In the genomic region with DNA sequence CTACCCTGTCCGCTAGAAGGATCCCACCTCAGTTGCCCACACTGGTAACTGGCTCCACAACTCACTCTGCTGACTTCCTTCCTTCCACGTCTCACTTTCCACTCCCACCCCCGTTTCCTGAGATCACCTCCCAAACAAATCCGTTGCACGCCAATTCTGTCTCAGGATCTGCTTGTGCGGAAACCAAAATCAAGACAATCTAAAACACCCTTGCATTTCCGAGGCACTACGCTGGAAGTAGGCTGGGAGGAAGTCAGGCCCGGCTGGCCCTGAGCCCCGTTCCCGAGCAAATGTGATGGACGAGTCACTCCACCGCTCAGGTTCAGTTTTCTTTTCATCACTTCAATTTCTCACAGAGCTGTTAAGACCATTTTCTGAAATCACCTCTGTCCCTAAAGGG, we compare ENCODE assay signal across 10 cellular contexts. TPM values are rescaled to one million over a fixed set of nuclear protein-coding genes. Genes with fewer than 3 reads are reported as not detected.
DNase-seq lines count a peak whose midpoint lies in the region; ATAC-seq, FAIRE-seq and TF ChIP-seq lines count a peak whose summit lies in the region.
"Had no signal": no experiment of that assay in that cellular context is flagged by ENCODE, and none has a peak within 500 bp of the region (broad histone marks: within the 10 kb centered on the region; RNA-seq: fewer than 3 reads in every experiment).

No MANE protein-coding gene starts in this region.

- no peak for TF ChIP-seq CTCF in HepG2 (CRISPR knock-in tag; IDR thresholded peaks at IDR 0.05)

- peaks cover 29% of the 10 kb centered on the region for H3K4me1 ChIP-seq in HepG2 (ENCODE audit: insufficient read depth, low read length)
- peaks cover 7 to 52% (median 25%) of the 10 kb centered on the region in 5 donors for H3K4me1 ChIP-seq in subcutaneous abdominal adipose tissue (ENCODE audit: control insufficient read depth in 5 of 5, insufficient read depth in 5 of 5, low read length in 5 of 5)

- intact Hi-C loops in HepG2 (cut with micrococcal nuclease; ENCODE audit: unreplicated experiment) = no loop called here

- H3K4me2 ChIP-seq in HepG2 (ENCODE audit: low read depth, low read length) = no peak overlapping the region

- TF ChIP-seq EP300 in HepG2 (IDR thresholded peaks at IDR 0.05; ENCODE audit: low read depth in 2 of 2, low read length in 2 of 2) = no peak
- TF ChIP-seq EP300 in HepG2 (CRISPR knock-in tag; IDR thresholded peaks at IDR 0.05; ENCODE audit: borderline replicate concordance) = no peak

- H3K9ac ChIP-seq in HepG2 (ENCODE audit: insufficient read depth, low read depth, low read length) = no peak overlapping the region
- peak overlapping the region in 1 of 5 donors; percentile 30 for H3K9ac ChIP-seq in subcutaneous abdominal adipose tissue (ENCODE audit: low read length in 5 of 5)

- in situ Hi-C loops in HepG2 (cut with HindIII; ENCODE audit: extremely low pct_ligation_motif_present, low pct_unique_long_range_greater_than_20kb) = no loop called here

- peak; percentile 52 for DNase-seq in HT1080 (ENCODE audit: low read depth)
- DNase-seq in HepG2 (ENCODE audit: low spot score) = no peak
- DNase-seq in MG63 = no peak
- DNase-seq in MV-4-11 (lab: John Stamatoyannopoulos, UW) = no peak
- DNase-seq in NCI-H226 = no peak
- DNase-seq: activated T-cell treated with anti-CD3 and anti-CD28 coated beads, Interleukin-2, amount 50 U/mL, for 1 hour; stimulated activated CD4-positive, alpha-beta T cell treated with anti-CD3 and anti-CD28 coated beads, Interleukin-15, amount 100 ng/mL, for 24 hours had no signal

- POLR2A ChIA-PET in HepG2 (lab: Yijun Ruan, JAX) = interaction anchor here (1.5 kb wide), 1 partner anchor 45 kb away, joined by 19 read pairs; no protein-coding TSS in a partner anchor

- WGBS in HepG2 (ENCODE audit: low lambda C conversion rate) = 91% methylated on average over 13 of the region's 13 CpGs

- CTCF ChIA-PET in HepG2 (lab: Yijun Ruan, JAX; ENCODE audit: low intra/inter-chr PET ratio, low total read pairs) = no interaction called here

- H3K79me2 ChIP-seq in HepG2 (ENCODE audit: insufficient read depth, low read length) = no peaks in the 10 kb centered on the region

- no peak for ATAC-seq in HepG2

- H2AFZ ChIP-seq in HepG2 (ENCODE audit: low read length) = no peak overlapping the region

- BruUV-seq in HepG2 (replicated peaks; lab: Mats Ljungman, UMichigan) = no TSS peak

- H3K27me3 ChIP-seq in HepG2 (ENCODE audit: control insufficient read depth in 1 of 2, insufficient read depth in 2 of 2, low read length in 2 of 2) (no peaks in the 10 kb centered on the region; a peak in 1 of 5 replicates), subcutaneous abdominal adipose tissue (ENCODE audit: control insufficient read depth in 5 of 5, insufficient read depth in 4 of 5, low read length in 5 of 5) (no peaks in the 10 kb centered on the region), MG63 (no peaks in the 10 kb centered on the region)

- H3K36me3 ChIP-seq in HepG2 (replicated peaks in 1 of 2; ENCODE audit: control insufficient read depth in 1 of 2, insufficient read depth in 2 of 2, low read length in 2 of 2) (no peaks in the 10 kb centered on the region; a peak in 1 of 5 replicates), subcutaneous abdominal adipose tissue (ENCODE audit: control insufficient read depth in 5 of 5, insufficient read depth in 5 of 5, low read length in 5 of 5) (peaks cover 0 to 4% (median 0%) of the 10 kb centered on the region in 5 donors), MG63 (no peaks in the 10 kb centered on the region)

- H3K27ac ChIP-seq in cingulate gyrus (ENCODE audit: low read depth, low read length) = peak overlapping the region; percentile 79
- no peak overlapping the region for H3K27ac ChIP-seq in HepG2 (ENCODE audit: extremely low read length, insufficient read depth, low read length)
- peak overlapping the region; percentile 50 for H3K27ac ChIP-seq in subcutaneous abdominal adipose tissue (ENCODE audit: low read depth, low read length)

- no peaks in the 10 kb centered on the region for H4K20me1 ChIP-seq in HepG2 (ENCODE audit: insufficient read depth, low read length)

- H3K4me3 ChIP-seq in HepG2 (replicated peaks in 1 of 3; ENCODE audit: insufficient read depth in 1 of 3, low read depth in 2 of 3, low read length in 3 of 3) (no peak overlapping the region), subcutaneous abdominal adipose tissue (ENCODE audit: low read depth in 1 of 5, low read length in 5 of 5) (peak overlapping the region in 2 of 5 donors; percentile 7 to 22), MG63 (no peak overlapping the region)

- no peaks in the 10 kb centered on the region for H3K9me3 ChIP-seq in HepG2 (ENCODE audit: low read length)
- no peaks in the 10 kb centered on the region for H3K9me3 ChIP-seq in subcutaneous abdominal adipose tissue (ENCODE audit: control insufficient read depth in 5 of 5, low read length in 5 of 5)
- no peaks in the 10 kb centered on the region for H3K9me3 ChIP-seq in MG63

- no peak for TF ChIP-seq POLR2A in HepG2 (IDR thresholded peaks at IDR 0.05; ENCODE audit: insufficient read depth in 1 of 2, low read depth in 2 of 2, low read length in 2 of 2)

- FAIRE-seq in HepG2 (lab: Jason Lieb, UNC) = no peak
- FAIRE-seq: bronchial epithelial cell had no signal

- no peak for TF ChIP-seq RAD21 in HepG2 (CRISPR knock-in tag; IDR thresholded peaks at IDR 0.05)

RNA-seq across cellular contexts. Expression of a gene that starts 23.1 kb away (rescaled TPM):
- 23.0 and 32.8 TPM in 2 replicates for total RNA-seq in HT1080 (2014; rRNA removed; shearing (Covaris generic))
- polyA plus RNA-seq in HT1080 (2015; cell fraction: cytosol; rRNA removed) = 22.7 and 25.7 TPM in 2 replicates
- 26.2 and 33.0 TPM in 2 replicates for polyA plus RNA-seq in HT1080 (2015; cell fraction: nucleus; rRNA removed)
- 3.4 and 6.0 TPM in 2 replicates for total RNA-seq in HepG2 (2016; rRNA removed; fragmentation: Illumina TruSeq; extraction: Trizol)
- total RNA-seq in HepG2 (2016; cell fraction: cytosol; rRNA removed; fragmentation: Illumina TruSeq; extraction: Trizol; ENCODE audit: low read depth) = 2.0 and 2.1 TPM in 2 replicates
- 3.8 and 6.2 TPM in 2 replicates for total RNA-seq in HepG2 (2016; cell fraction: insoluble cytoplasmic fraction; rRNA removed; fragmentation: Illumina TruSeq; extraction: Trizol)
- 4.2 and 4.6 TPM in 2 replicates for total RNA-seq in HepG2 (2016; cell fraction: membrane; rRNA removed; fragmentation: Illumina TruSeq; extraction: Trizol)
- total RNA-seq in HepG2 (2016; cell fraction: nucleus; rRNA removed; fragmentation: Illumina TruSeq; extraction: Trizol) = 7.6 and 8.0 TPM in 2 replicates
- 4.8 and 5.1 TPM in 2 replicates for polyA plus RNA-seq in HepG2 (2011; rRNA removed)
- polyA plus RNA-seq in HepG2 (2011; cell fraction: cytosol; rRNA removed) = 2.5 and 4.1 TPM in 2 replicates
- 9.9 and 12.0 TPM in 2 replicates for polyA plus RNA-seq in HepG2 (2011; cell fraction: nucleus; rRNA removed)
- 2.4 and 3.6 TPM in 2 replicates for polyA plus RNA-seq in HepG2 (2012)
- polyA plus RNA-seq in HepG2 (2016; cell fraction: cytosol; fragmentation: Illumina TruSeq; extraction: Trizol; ENCODE audit: low read depth) = 0.78 and 1.3 TPM in 2 replicates
- 2.3 and 4.0 TPM in 2 replicates for polyA plus RNA-seq in HepG2 (2016; cell fraction: insoluble cytoplasmic fraction; fragmentation: Illumina TruSeq; extraction: Trizol; ENCODE audit: low read depth)
- 1.7 and 2.1 TPM in 2 replicates for polyA plus RNA-seq in HepG2 (2016; cell fraction: membrane; fragmentation: Illumina TruSeq; extraction: Trizol; ENCODE audit: low read depth)
- polyA plus RNA-seq in HepG2 (2016; cell fraction: nucleus; fragmentation: Illumina TruSeq; extraction: Trizol; ENCODE audit: insufficient read depth, low read depth) = 12.6 and 14.0 TPM in 2 replicates
- polyA minus RNA-seq in HepG2 (2011; rRNA and poly(A)+ RNA removed; ENCODE audit: low replicate concordance) = 16.7 and 18.1 TPM in 2 replicates
- polyA minus RNA-seq in HepG2 (2011; cell fraction: cytosol; rRNA and poly(A)+ RNA removed) = 4.4 and 4.7 TPM in 2 replicates
- 9.8 and 10.9 TPM in 2 replicates for polyA minus RNA-seq in HepG2 (2011; cell fraction: nucleus; rRNA and poly(A)+ RNA removed)
- 6.4 and 10.0 TPM in 2 replicates for total RNA-seq in MG63 (2014; rRNA removed; shearing (Covaris generic); ENCODE audit: low replicate concordance)

RNA-seq across cellular contexts. Expression of a gene that starts 31.8 kb away (rescaled TPM):
- total RNA-seq in HT1080 (2014; rRNA removed; shearing (Covaris generic)) = 19.4 and 22.7 TPM in 2 replicates
- 21.8 and 31.7 TPM in 2 replicates for polyA plus RNA-seq in HT1080 (2015; cell fraction: cytosol; rRNA removed)
- 51.5 and 52.7 TPM in 2 replicates for polyA plus RNA-seq in HT1080 (2015; cell fraction: nucleus; rRNA removed)
- 10.6 and 14.6 TPM in 2 replicates for total RNA-seq in HepG2 (2016; rRNA removed; fragmentation: Illumina TruSeq; extraction: Trizol)
- total RNA-seq in HepG2 (2016; cell fraction: cytosol; rRNA removed; fragmentation: Illumina TruSeq; extraction: Trizol; ENCODE audit: low read depth) = 4.5 and 4.8 TPM in 2 replicates
- total RNA-seq in HepG2 (2016; cell fraction: insoluble cytoplasmic fraction; rRNA removed; fragmentation: Illumina TruSeq; extraction: Trizol) = 12.7 and 14.8 TPM in 2 replicates
- 8.7 and 8.8 TPM in 2 replicates for total RNA-seq in HepG2 (2016; cell fraction: membrane; rRNA removed; fragmentation: Illumina TruSeq; extraction: Trizol)
- total RNA-seq in HepG2 (2016; cell fraction: nucleus; rRNA removed; fragmentation: Illumina TruSeq; extraction: Trizol) = 11.1 and 14.0 TPM in 2 replicates
- 13.2 and 15.5 TPM in 2 replicates for polyA plus RNA-seq in HepG2 (2011; rRNA removed)
- polyA plus RNA-seq in HepG2 (2011; cell fraction: cytosol; rRNA removed) = 10.6 and 23.9 TPM in 2 replicates
- polyA plus RNA-seq in HepG2 (2011; cell fraction: nucleus; rRNA removed) = 115 and 150 TPM in 2 replicates
- 6.2 and 7.8 TPM in 2 replicates for polyA plus RNA-seq in HepG2 (2012)
- 7.1 and 7.6 TPM in 2 replicates for polyA plus RNA-seq in HepG2 (2016; cell fraction: cytosol; fragmentation: Illumina TruSeq; extraction: Trizol; ENCODE audit: low read depth)
- 14.3 and 16.0 TPM in 2 replicates for polyA plus RNA-seq in HepG2 (2016; cell fraction: insoluble cytoplasmic fraction; fragmentation: Illumina TruSeq; extraction: Trizol; ENCODE audit: low read depth)
- polyA plus RNA-seq in HepG2 (2016; cell fraction: membrane; fragmentation: Illumina TruSeq; extraction: Trizol; ENCODE audit: low read depth) = 10.5 and 12.0 TPM in 2 replicates
- 40.3 and 43.3 TPM in 2 replicates for polyA plus RNA-seq in HepG2 (2016; cell fraction: nucleus; fragmentation: Illumina TruSeq; extraction: Trizol; ENCODE audit: insufficient read depth, low read depth)
- 20.5 and 24.4 TPM in 2 replicates for polyA minus RNA-seq in HepG2 (2011; rRNA and poly(A)+ RNA removed; ENCODE audit: low replicate concordance)
- 6.2 and 10.0 TPM in 2 replicates for polyA minus RNA-seq in HepG2 (2011; cell fraction: cytosol; rRNA and poly(A)+ RNA removed)
- polyA minus RNA-seq in HepG2 (2011; cell fraction: nucleus; rRNA and poly(A)+ RNA removed) = 14.0 and 15.5 TPM in 2 replicates
- total RNA-seq in MG63 (2014; rRNA removed; shearing (Covaris generic); ENCODE audit: low replicate concordance) = 15.9 and 24.2 TPM in 2 replicates

RNA-seq across cellular contexts. Expression of a gene that starts 37.3 kb away (rescaled TPM):
- 237 and 253 TPM in 2 replicates for total RNA-seq in HT1080 (2014; rRNA removed; shearing (Covaris generic))
- 189 and 217 TPM in 2 replicates for polyA plus RNA-seq in HT1080 (2015; cell fraction: cytosol; rRNA removed)
- polyA plus RNA-seq in HT1080 (2015; cell fraction: nucleus; rRNA removed) = 140 and 151 TPM in 2 replicates
- 178 and 220 TPM in 2 replicates for total RNA-seq in HepG2 (2016; rRNA removed; fragmentation: Illumina TruSeq; extraction: Trizol)
- total RNA-seq in HepG2 (2016; cell fraction: cytosol; rRNA removed; fragmentation: Illumina TruSeq; extraction: Trizol; ENCODE audit: low read depth) = 710 and 791 TPM in 2 replicates
- 169 and 227 TPM in 2 replicates for total RNA-seq in HepG2 (2016; cell fraction: insoluble cytoplasmic fraction; rRNA removed; fragmentation: Illumina TruSeq; extraction: Trizol)
- 491 and 557 TPM in 2 replicates for total RNA-seq in HepG2 (2016; cell fraction: membrane; rRNA removed; fragmentation: Illumina TruSeq; extraction: Trizol)
- total RNA-seq in HepG2 (2016; cell fraction: nucleus; rRNA removed; fragmentation: Illumina TruSeq; extraction: Trizol) = 80.1 and 103 TPM in 2 replicates
- polyA plus RNA-seq in HepG2 (2011; rRNA removed) = 155 and 179 TPM in 2 replicates
- 176 and 208 TPM in 2 replicates for polyA plus RNA-seq in HepG2 (2011; cell fraction: cytosol; rRNA removed)
- polyA plus RNA-seq in HepG2 (2011; cell fraction: nucleus; rRNA removed) = 332 and 368 TPM in 2 replicates
- polyA plus RNA-seq in HepG2 (2012) = 109 and 121 TPM in 2 replicates
- 761 and 860 TPM in 2 replicates for polyA plus RNA-seq in HepG2 (2016; cell fraction: cytosol; fragmentation: Illumina TruSeq; extraction: Trizol; ENCODE audit: low read depth)
- polyA plus RNA-seq in HepG2 (2016; cell fraction: insoluble cytoplasmic fraction; fragmentation: Illumina TruSeq; extraction: Trizol; ENCODE audit: low read depth) = 159 and 186 TPM in 2 replicates
- 440 and 496 TPM in 2 replicates for polyA plus RNA-seq in HepG2 (2016; cell fraction: membrane; fragmentation: Illumina TruSeq; extraction: Trizol; ENCODE audit: low read depth)
- polyA plus RNA-seq in HepG2 (2016; cell fraction: nucleus; fragmentation: Illumina TruSeq; extraction: Trizol; ENCODE audit: insufficient read depth, low read depth) = 178 and 189 TPM in 2 replicates
- 30.5 and 34.7 TPM in 2 replicates for polyA minus RNA-seq in HepG2 (2011; rRNA and poly(A)+ RNA removed; ENCODE audit: low replicate concordance)
- 30.8 and 31.7 TPM in 2 replicates for polyA minus RNA-seq in HepG2 (2011; cell fraction: cytosol; rRNA and poly(A)+ RNA removed)
- 19.3 and 22.6 TPM in 2 replicates for polyA minus RNA-seq in HepG2 (2011; cell fraction: nucleus; rRNA and poly(A)+ RNA removed)
- 276 and 413 TPM in 2 replicates for total RNA-seq in MG63 (2014; rRNA removed; shearing (Covaris generic); ENCODE audit: low replicate concordance)

RNA-seq across cellular contexts. Expression of a gene that starts 47.3 kb away (rescaled TPM):
- total RNA-seq in HT1080 (2014; rRNA removed; shearing (Covaris generic)) = 62.9 and 87.4 TPM in 2 replicates
- 75.8 and 89.1 TPM in 2 replicates for polyA plus RNA-seq in HT1080 (2015; cell fraction: cytosol; rRNA removed)
- 53.5 and 55.6 TPM in 2 replicates for polyA plus RNA-seq in HT1080 (2015; cell fraction: nucleus; rRNA removed)
- 5.3 TPM in 2 replicates for total RNA-seq in HepG2 (2016; rRNA removed; fragmentation: Illumina TruSeq; extraction: Trizol)
- 1.5 and 1.6 TPM in 2 replicates for total RNA-seq in HepG2 (2016; cell fraction: cytosol; rRNA removed; fragmentation: Illumina TruSeq; extraction: Trizol; ENCODE audit: low read depth)
- total RNA-seq in HepG2 (2016; cell fraction: insoluble cytoplasmic fraction; rRNA removed; fragmentation: Illumina TruSeq; extraction: Trizol) = 4.0 and 5.3 TPM in 2 replicates
- total RNA-seq in HepG2 (2016; cell fraction: membrane; rRNA removed; fragmentation: Illumina TruSeq; extraction: Trizol) = 5.1 and 5.2 TPM in 2 replicates
- 3.6 and 4.5 TPM in 2 replicates for total RNA-seq in HepG2 (2016; cell fraction: nucleus; rRNA removed; fragmentation: Illumina TruSeq; extraction: Trizol)
- 4.6 and 4.8 TPM in 2 replicates for polyA plus RNA-seq in HepG2 (2011; rRNA removed)
- polyA plus RNA-seq in HepG2 (2011; cell fraction: cytosol; rRNA removed) = 7.4 and 7.7 TPM in 2 replicates
- polyA plus RNA-seq in HepG2 (2011; cell fraction: nucleus; rRNA removed) = 7.8 and 10.1 TPM in 2 replicates
- 4.7 and 5.8 TPM in 2 replicates for polyA plus RNA-seq in HepG2 (2012)
- 1.9 and 2.0 TPM in 2 replicates for polyA plus RNA-seq in HepG2 (2016; cell fraction: cytosol; fragmentation: Illumina TruSeq; extraction: Trizol; ENCODE audit: low read depth)
- 6.9 and 8.5 TPM in 2 replicates for polyA plus RNA-seq in HepG2 (2016; cell fraction: insoluble cytoplasmic fraction; fragmentation: Illumina TruSeq; extraction: Trizol; ENCODE audit: low read depth)
- polyA plus RNA-seq in HepG2 (2016; cell fraction: membrane; fragmentation: Illumina TruSeq; extraction: Trizol; ENCODE audit: low read depth) = 4.4 and 4.6 TPM in 2 replicates
- 8.1 and 10.3 TPM in 2 replicates for polyA plus RNA-seq in HepG2 (2016; cell fraction: nucleus; fragmentation: Illumina TruSeq; extraction: Trizol; ENCODE audit: insufficient read depth, low read depth)
- polyA minus RNA-seq in HepG2 (2011; rRNA and poly(A)+ RNA removed; ENCODE audit: low replicate concordance) = 7.0 and 9.7 TPM in 2 replicates
- 6.2 and 6.3 TPM in 2 replicates for polyA minus RNA-seq in HepG2 (2011; cell fraction: cytosol; rRNA and poly(A)+ RNA removed)
- 8.0 and 8.7 TPM in 2 replicates for polyA minus RNA-seq in HepG2 (2011; cell fraction: nucleus; rRNA and poly(A)+ RNA removed)
- total RNA-seq in MG63 (2014; rRNA removed; shearing (Covaris generic); ENCODE audit: low replicate concordance) = 15.0 and 21.4 TPM in 2 replicates
